In genomic region chr1:171787686-171788480, GRCh38 we compare ENCODE assay signal across 25 cellular contexts. TPM values are rescaled to one million over a fixed set of nuclear protein-coding genes. Genes with fewer than 3 reads are reported as not detected.
DNase-seq lines count a peak whose midpoint lies in the region; ATAC-seq, FAIRE-seq and TF ChIP-seq lines count a peak whose summit lies in the region.
"Had no signal": no experiment of that assay in that cellular context is flagged by ENCODE, and none has a peak within 500 bp of the region (broad histone marks: within the 10 kb centered on the region; RNA-seq: fewer than 3 reads in every experiment).

No MANE protein-coding gene starts in this region.

- no peak overlapping the region for H3K9ac ChIP-seq in Loucy (ENCODE audit: low read depth, low read length, poor library complexity, severe bottlenecking)

- no peak for FAIRE-seq in HTR-8/SVneo (lab: Jason Lieb, UNC)
- FAIRE-seq: D721Med, H1 had no signal

- DNase-seq in activated T-cell treated with anti-CD3 and anti-CD28 coated beads, Interleukin-2, amount 50 U/mL, for 24 hours = no peak
- DNase-seq in activated T-cell treated with anti-CD3 and anti-CD28 coated beads, Interleukin-2, amount 50 U/mL, for 4 hours = no peak
- DNase-seq in epithelial cell of esophagus (ENCODE audit: low read depth) (peak; percentile 72), osteoblast (ENCODE audit: insufficient read length, low spot score, missing footprints) (no peak), activated gamma-delta T cell (lab: John Stamatoyannopoulos, UW) (no peak), HTR-8/SVneo (ENCODE audit: insufficient read length, low spot score) (no peak)
- DNase-seq: activated CD4-positive, alpha-beta T cell treated with anti-CD3 and anti-CD28 coated beads, Interleukin-2, amount 50 U/mL, for 1 hour; CD4-positive, alpha-beta memory T cell; foreskin melanocyte; lower lobe of right lung; NCI-H1092; NCI-H1694 treated with DMSO at 0.1 percent for 48 hours; NCI-H2171; RPMI8226; stimulated activated naive CD4-positive, alpha-beta T cell; T-cell had no signal

- H3K9me3 Mint-ChIP-seq in activated T-cell treated with anti-CD3 and anti-CD28 coated beads, Interleukin-2, amount 50 U/mL, for 24 hours = no peaks in the 10 kb centered on the region
- no peaks in the 10 kb centered on the region for H3K9me3 Mint-ChIP-seq in activated T-cell treated with anti-CD3 and anti-CD28 coated beads, Interleukin-2, amount 50 U/mL, for 4 hours
- H3K9me3 Mint-ChIP-seq: dendritic cell treated with granulocyte-macrophage colony-stimulating factor and Interleukin-4, amounts not matched to agents 40 ng/mL and 50 ng/mL, for 4 days; nephron; T-cell; WTC11 had no signal

- H3K27me3 ChIP-seq in Loucy (ENCODE audit: insufficient read depth, low read length, poor library complexity, severe bottlenecking) = no peaks in the 10 kb centered on the region
- no peaks in the 10 kb centered on the region for H3K27me3 ChIP-seq in osteoblast (ENCODE audit: insufficient read depth, low read length)
- H3K27me3 ChIP-seq: esophagus muscularis mucosa had no signal

- H3K9me2 ChIP-seq in Loucy (replicated peaks; ENCODE audit: low read depth, low read length) = no peaks in the 10 kb centered on the region

- H3F3A ChIP-seq in Loucy (ENCODE audit: low read depth) = no peaks in the 10 kb centered on the region

- H3K4me3 Mint-ChIP-seq in activated T-cell treated with anti-CD3 and anti-CD28 coated beads, Interleukin-2, amount 50 U/mL, for 24 hours = no peak overlapping the region
- no peak overlapping the region for H3K4me3 Mint-ChIP-seq in activated T-cell treated with anti-CD3 and anti-CD28 coated beads, Interleukin-2, amount 50 U/mL, for 4 hours
- H3K4me3 Mint-ChIP-seq: CD4-positive, alpha-beta memory T cell; dendritic cell treated with granulocyte-macrophage colony-stimulating factor and Interleukin-4, amounts not matched to agents 40 ng/mL and 50 ng/mL, for 4 days; nephron; T-cell; WTC11 had no signal

- TF ChIP-seq CTCF in Loucy (conservative IDR thresholded peaks at IDR 0.05; ENCODE audit: low read length) (no peak), epithelial cell of esophagus (IDR thresholded peaks at IDR 0.05; ENCODE audit: insufficient read depth, low read depth, low read length, missing control alignments) (no peak), osteoblast (IDR thresholded peaks at IDR 0.05; ENCODE audit: extremely low read depth, low read depth, low read length) (no peak)

- no peak for ATAC-seq in activated T-cell treated with anti-CD3 and anti-CD28 coated beads, Interleukin-2, amount 50 U/mL, for 4 hours
- ATAC-seq: T-cell, WTC11 had no signal

- no peaks in the 10 kb centered on the region for H3K27me3 Mint-ChIP-seq in activated T-cell treated with anti-CD3 and anti-CD28 coated beads, Interleukin-2, amount 50 U/mL, for 24 hours
- H3K27me3 Mint-ChIP-seq in activated T-cell treated with anti-CD3 and anti-CD28 coated beads, Interleukin-2, amount 50 U/mL, for 4 hours (ENCODE audit: low read depth) = no peaks in the 10 kb centered on the region
- H3K27me3 Mint-ChIP-seq: CD4-positive, alpha-beta memory T cell; dendritic cell treated with granulocyte-macrophage colony-stimulating factor and Interleukin-4, amounts not matched to agents 40 ng/mL and 50 ng/mL, for 4 days; T-cell had no signal

- peaks cover 79% of the 10 kb centered on the region for H3K4me1 Mint-ChIP-seq in activated T-cell treated with anti-CD3 and anti-CD28 coated beads, Interleukin-2, amount 50 U/mL, for 24 hours (ENCODE audit: low read depth)
- peaks cover 53% of the 10 kb centered on the region for H3K4me1 Mint-ChIP-seq in activated T-cell treated with anti-CD3 and anti-CD28 coated beads, Interleukin-2, amount 50 U/mL, for 4 hours (ENCODE audit: low read depth)

- H3K79me2 ChIP-seq in Loucy (ENCODE audit: insufficient read depth, low read length) (peaks cover 58% of the 10 kb centered on the region), osteoblast (ENCODE audit: insufficient read depth, low read length) (peaks cover 73% of the 10 kb centered on the region)

- no peak overlapping the region for H3K4me3 ChIP-seq in Loucy (ENCODE audit: low read length, poor library complexity, severe bottlenecking)
- no peak overlapping the region for H3K4me3 ChIP-seq in epithelial cell of esophagus (ENCODE audit: low read length)
- no peak overlapping the region for H3K4me3 ChIP-seq in osteoblast (ENCODE audit: insufficient read depth, low read length)
- H3K4me3 ChIP-seq: esophagus muscularis mucosa, lower lobe of right lung, skin epidermis, thoracic aorta had no signal

- peaks cover 99% of the 10 kb centered on the region for H3K36me3 Mint-ChIP-seq in activated T-cell treated with anti-CD3 and anti-CD28 coated beads, Interleukin-2, amount 50 U/mL, for 24 hours (ENCODE audit: low read depth)
- H3K36me3 Mint-ChIP-seq in activated T-cell treated with anti-CD3 and anti-CD28 coated beads, Interleukin-2, amount 50 U/mL, for 4 hours (ENCODE audit: insufficient read depth) = peaks cover 65% of the 10 kb centered on the region

- H3K9me3 ChIP-seq in Loucy (ENCODE audit: insufficient read depth, low read depth, low read length) (no peaks in the 10 kb centered on the region), osteoblast (ENCODE audit: low read depth, low read length) (no peaks in the 10 kb centered on the region)
- H3K9me3 ChIP-seq: esophagus muscularis mucosa, lower lobe of right lung, thoracic aorta had no signal

- H4K20me1 ChIP-seq in Loucy (ENCODE audit: insufficient read depth, low read length, poor library complexity, severe bottlenecking) = peaks cover 6% of the 10 kb centered on the region
- H4K20me1 ChIP-seq in osteoblast (ENCODE audit: insufficient read depth, low read length) = no peaks in the 10 kb centered on the region

- H3K4me2 ChIP-seq in Loucy (ENCODE audit: low read depth, low read length, poor library complexity, severe bottlenecking) (peak overlapping the region; percentile 17), osteoblast (ENCODE audit: insufficient read depth, low read length) (no peak overlapping the region)

- no peak overlapping the region for H2AFZ ChIP-seq in Loucy (ENCODE audit: low read length)
- H2AFZ ChIP-seq in osteoblast (ENCODE audit: low read length) = no peak overlapping the region

- H3K4me1 ChIP-seq in Loucy (ENCODE audit: insufficient read depth, low read length, poor library complexity, severe bottlenecking) = peaks cover 32% of the 10 kb centered on the region
- H3K4me1 ChIP-seq in osteoblast (ENCODE audit: insufficient read depth, low read length) = peaks cover 14% of the 10 kb centered on the region

- peak overlapping the region; percentile 46 for H3K27ac ChIP-seq in osteoblast (ENCODE audit: low read depth, low read length)
- H3K27ac ChIP-seq: esophagus muscularis mucosa, lower lobe of right lung, thoracic aorta had no signal

- H3K36me3 ChIP-seq in Loucy (ENCODE audit: insufficient read depth, low read length) (peaks cover 80% of the 10 kb centered on the region; the same call in 1 of the 2 replicates), osteoblast (ENCODE audit: insufficient read depth, low read length) (peaks cover 68% of the 10 kb centered on the region)

- peak overlapping the region; percentile 85 for H3K27ac Mint-ChIP-seq in activated T-cell treated with anti-CD3 and anti-CD28 coated beads, Interleukin-2, amount 50 U/mL, for 24 hours
- H3K27ac Mint-ChIP-seq: dendritic cell treated with granulocyte-macrophage colony-stimulating factor and Interleukin-4, amounts not matched to agents 40 ng/mL and 50 ng/mL, for 4 days; nephron; T-cell; WTC11 had no signal

RNA-seq across cellular contexts. Expression of gene METTL13, which starts 6.4 kb away (rescaled TPM):
- 10 to 100 TPM; 68.6 to 83.3 (median 77.7) TPM for total RNA-seq in activated T-cell treated with anti-CD3 and anti-CD28 coated beads, Interleukin-2, amount 50 U/mL, for 4 hours
- 13.0 and 15.3 TPM in 2 replicates for total RNA-seq in osteoblast

RNA-seq across cellular contexts. Expression of gene VAMP4, which starts 46.0 kb away (rescaled TPM):
- 1 to 10 TPM; 6.4 to 8.0 (median 6.9) TPM for total RNA-seq in activated T-cell treated with anti-CD3 and anti-CD28 coated beads, Interleukin-2, amount 50 U/mL, for 4 hours
- 7.6 and 8.5 TPM in 2 replicates for total RNA-seq in osteoblast

RNA-seq across cellular contexts. Expression of gene DNM3, which starts 53.4 kb away (rescaled TPM):
- under 1 TPM; 0.35 to 0.58 (median 0.38) TPM for total RNA-seq in activated T-cell treated with anti-CD3 and anti-CD28 coated beads, Interleukin-2, amount 50 U/mL, for 4 hours
- total RNA-seq in osteoblast = 0.72 and 1.2 TPM in 2 replicates
